ENCODE assay signal across 8 cellular contexts in genomic region chr4:183906736-183907651, GRCh38. TPM values are rescaled to one million over a fixed set of nuclear protein-coding genes. Genes with fewer than 3 reads are reported as not detected.
DNase-seq lines count a peak whose midpoint lies in the region; ATAC-seq, FAIRE-seq and TF ChIP-seq lines count a peak whose summit lies in the region.

No MANE protein-coding gene starts in this region.

- DNase-seq in HuH-7 (ENCODE audit: low spot score): peak; percentile 6
- no peak for DNase-seq in brain microvascular endothelial cell
- no peak for DNase-seq in keratinocyte (ENCODE audit: low read depth, low spot score)
- DNase-seq in GM10248 (ENCODE audit: extremely low spot score): no peak
- DNase-seq in stimulated activated CD8-positive, alpha-beta memory T cell treated with anti-CD3 and anti-CD28 coated beads, Interleukin-4, amount 100 ng/mL, for 48 hours: no peak

- H3K4me3 ChIP-seq in brain microvascular endothelial cell (ENCODE audit: low read depth, low read length) (peak overlapping the region; percentile 61), keratinocyte (ENCODE audit: control insufficient read depth in 2 of 3, extremely low read depth in 1 of 3, insufficient read depth in 2 of 3, low read depth in 1 of 3, low read length in 3 of 3) (peak overlapping the region in 2 of 3 experiments; percentile 12 to 47), skeletal muscle tissue (ENCODE audit: low read length in 3 of 3) (peak overlapping the region; percentile 61 to 86 (median 78))

- dilution Hi-C loops in keratinocyte (cut with MboI; ENCODE audit: extremely low pct_ligation_motif_present, low sequenced_read_pairs): no loop called here

- H3K36me3 ChIP-seq in brain microvascular endothelial cell (replicated peaks) (no peaks in the 10 kb centered on the region), keratinocyte (ENCODE audit: control insufficient read depth in 2 of 2, extremely low read depth in 1 of 2, insufficient read depth in 2 of 2, low read length in 2 of 2) (no peaks in the 10 kb centered on the region), skeletal muscle tissue (ENCODE audit: control insufficient read depth in 3 of 3, insufficient read depth in 3 of 3, low read length in 3 of 3) (no peaks in the 10 kb centered on the region)

- peaks cover 20% of the 10 kb centered on the region for H3K27me3 ChIP-seq in brain microvascular endothelial cell (replicated peaks)
- H3K27me3 ChIP-seq in keratinocyte (ENCODE audit: control insufficient read depth, extremely low read depth, insufficient read depth, low read length): peaks cover 35% of the 10 kb centered on the region
- H3K27me3 ChIP-seq in skeletal muscle tissue (ENCODE audit: control insufficient read depth in 3 of 3, insufficient read depth in 3 of 3, low read length in 3 of 3): peaks cover 0 to 11% (median 0%) of the 10 kb centered on the region in 3 donors

- H3K9ac ChIP-seq in keratinocyte (ENCODE audit: control insufficient read depth, extremely low read depth, insufficient read depth, low read length) (no peak overlapping the region), skeletal muscle tissue (ENCODE audit: low read depth in 1 of 3, low read length in 3 of 3) (peak overlapping the region in 2 of 3 donors; percentile 71 to 79)

- H3K9me1 ChIP-seq in keratinocyte (ENCODE audit: control insufficient read depth, extremely low read depth, insufficient read depth, low read length): no peaks in the 10 kb centered on the region

- H3K9me3 ChIP-seq in keratinocyte (ENCODE audit: control insufficient read depth, low read depth, low read length): no peaks in the 10 kb centered on the region
- H3K9me3 ChIP-seq in skeletal muscle tissue (ENCODE audit: control insufficient read depth in 3 of 3, low read length in 3 of 3): no peaks in the 10 kb centered on the region

- H3K27ac ChIP-seq in brain microvascular endothelial cell (no peak overlapping the region), keratinocyte (ENCODE audit: control insufficient read depth, insufficient read depth, low read length) (no peak overlapping the region), skeletal muscle tissue (ENCODE audit: low read depth, low read length) (no peak overlapping the region)

- CTCF ChIA-PET in GM10248 (lab: Yijun Ruan, JAX): interaction anchor here (1.5 kb wide), 1 partner anchor 22 kb away, joined by 3 read pairs; no protein-coding TSS in a partner anchor

- no peak for ATAC-seq in GM18502 (IDR thresholded peaks at IDR 0.05; ENCODE audit: poor library complexity, unreplicated experiment)
- no peak for ATAC-seq in HG03135 (IDR thresholded peaks at IDR 0.05; ENCODE audit: unreplicated experiment)

- POLR2A ChIA-PET in GM10248 (lab: Yijun Ruan, JAX): no interaction called here

- H2AFZ ChIP-seq in keratinocyte (ENCODE audit: control insufficient read depth, low read length): peak overlapping the region; percentile 27

- in situ Hi-C loops in brain microvascular endothelial cell (cut with HindIII; ENCODE audit: low pct_ligation_motif_present, low sequenced_read_pairs): no loop called here

- FAIRE-seq in keratinocyte (lab: Jason Lieb, UNC): no peak

- peak overlapping the region; percentile 57 for H3K4me2 ChIP-seq in keratinocyte (ENCODE audit: control insufficient read depth, extremely low read depth, insufficient read depth, low read depth, low read length)

- H3K79me2 ChIP-seq in keratinocyte (ENCODE audit: control insufficient read depth, insufficient read depth, low read length): no peaks in the 10 kb centered on the region

- TF ChIP-seq CTCF in brain microvascular endothelial cell (IDR thresholded peaks at IDR 0.05; ENCODE audit: low read depth, low read length, missing control alignments) (no peak), keratinocyte (optimal IDR thresholded peaks at IDR 0.05 in 1 of 3, IDR thresholded peaks at IDR 0.05 in 1 of 3, conservative IDR thresholded peaks at IDR 0.05 in 1 of 3; ENCODE audit: extremely low read depth in 1 of 3, insufficient read depth in 2 of 3, low read length in 3 of 3) (no peak), GM10248 (IDR thresholded peaks at IDR 0.05; ENCODE audit: control extremely low read depth, extremely low read depth, low read depth, missing control alignments) (no peak)

- H3K4me1 ChIP-seq in keratinocyte (ENCODE audit: control insufficient read depth, extremely low read depth, insufficient read depth, low read length) (peaks cover 7% of the 10 kb centered on the region), skeletal muscle tissue (ENCODE audit: control insufficient read depth in 3 of 3, insufficient read depth in 3 of 3, low read length in 3 of 3) (peaks cover 2 to 16% (median 6%) of the 10 kb centered on the region in 3 donors)

- no peaks in the 10 kb centered on the region for H4K20me1 ChIP-seq in keratinocyte (ENCODE audit: control insufficient read depth, extremely low read depth, insufficient read depth, low read length)

RNA-seq across cellular contexts. Expression of gene STOX2, which starts 1.9 kb away (rescaled TPM):
- polyA plus RNA-seq in keratinocyte: 0.79 to 2.2 TPM (median 1.6 TPM) in 3 replicates
- polyA plus RNA-seq in keratinocyte (2011; ENCODE audit: low read depth): 3.7 TPM
- polyA plus RNA-seq in keratinocyte (2011; cell fraction: cytosol; rRNA removed): 0.80 and 1.2 TPM in 2 replicates
- polyA plus RNA-seq in keratinocyte (2011; cell fraction: nucleus; rRNA removed): 3.0 and 4.0 TPM in 2 replicates
- polyA plus RNA-seq in keratinocyte (2012; ENCODE audit: low replicate concordance): 0.52 and 1.7 TPM in 2 replicates
- 2.2 to 19.1 TPM (median 11.4 TPM) in 3 replicates for polyA minus RNA-seq in keratinocyte
- polyA minus RNA-seq in keratinocyte (2011; cell fraction: cytosol; rRNA and poly(A)+ RNA removed): 2.7 TPM
- polyA minus RNA-seq in keratinocyte (2011; cell fraction: nucleus; rRNA and poly(A)+ RNA removed): 7.1 and 8.9 TPM in 2 replicates
- 9.4 TPM for total RNA-seq in skeletal muscle tissue
